In genomic region chr12:103966736-103967135, GRCh38 we compare ENCODE assay signal across 8 cellular contexts. TPM values are rescaled to one million over a fixed set of nuclear protein-coding genes. Genes with fewer than 3 reads are reported as not detected.
DNase-seq lines count a peak whose midpoint lies in the region; ATAC-seq and TF ChIP-seq lines count a peak whose summit lies in the region.

No MANE protein-coding gene starts in this region.

- in situ Hi-C loops in ACHN (cut with HindIII; ENCODE audit: low pct_ligation_motif_present, low pct_unique_long_range_greater_than_20kb, low sequenced_read_pairs) = no loop called here

- DNase-seq in ACHN (peak; percentile 27), choroid plexus epithelial cell (ENCODE audit: low read depth) (peak; percentile 34), myocyte (ENCODE audit: low read depth) (peak; percentile 27), NCI-H1105 (lab: John Stamatoyannopoulos, UW) (no peak), NCI-H1105 treated with DMSO at 0.1 percent for 48 hours (lab: John Stamatoyannopoulos, UW) (no peak)
- no peak for DNase-seq in Jurkat, Clone E6-1 (ENCODE audit: low read depth, low spot score)

- TF ChIP-seq CTCF in choroid plexus epithelial cell (conservative IDR thresholded peaks at IDR 0.05; ENCODE audit: low read depth, low read length) = no peak

- ATAC-seq in HG03097 (IDR thresholded peaks at IDR 0.05; ENCODE audit: low FRiP score, unreplicated experiment) = no peak
- no peak for ATAC-seq in GM21576 (IDR thresholded peaks at IDR 0.05; ENCODE audit: unreplicated experiment)

- peak overlapping the region; percentile 82 for H3K4me3 ChIP-seq in Jurkat, Clone E6-1 (ENCODE audit: low read length)
- H3K4me3 ChIP-seq in choroid plexus epithelial cell (ENCODE audit: low read depth, low read length) = peak overlapping the region; percentile 84

RNA-seq across cellular contexts. Expression of gene TDG, which starts 1.1 kb away (rescaled TPM):
- polyA plus RNA-seq in Jurkat, Clone E6-1 (2012; ENCODE audit: insufficient read depth, insufficient read length) = 62.0 TPM
- total RNA-seq in myocyte = 26.2 and 28.1 TPM in 2 replicates
- 16.0 TPM for polyA plus RNA-seq in myocyte (2012)

RNA-seq across cellular contexts. Expression of gene HSP90B1, which starts 36.5 kb away (rescaled TPM):
- polyA plus RNA-seq in Jurkat, Clone E6-1 (2012; ENCODE audit: insufficient read depth, insufficient read length) = 277 TPM
- 414 and 940 TPM in 2 replicates for total RNA-seq in myocyte
- 451 TPM for polyA plus RNA-seq in myocyte (2012)

Comparison
In these comparisons a context has a peak if more than half of its experiments do, and no peak if none do; other contexts are left out.
1. DNase-seq: peak in ACHN (single experiment), choroid plexus epithelial cell (single experiment) and myocyte (single experiment); none in Jurkat, Clone E6-1 (single experiment), NCI-H1105 (single experiment) and NCI-H1105 treated with DMSO at 0.1 percent for 48 hours (single experiment).